11 cellular contexts compared by ENCODE assay signal in the genomic region with DNA sequence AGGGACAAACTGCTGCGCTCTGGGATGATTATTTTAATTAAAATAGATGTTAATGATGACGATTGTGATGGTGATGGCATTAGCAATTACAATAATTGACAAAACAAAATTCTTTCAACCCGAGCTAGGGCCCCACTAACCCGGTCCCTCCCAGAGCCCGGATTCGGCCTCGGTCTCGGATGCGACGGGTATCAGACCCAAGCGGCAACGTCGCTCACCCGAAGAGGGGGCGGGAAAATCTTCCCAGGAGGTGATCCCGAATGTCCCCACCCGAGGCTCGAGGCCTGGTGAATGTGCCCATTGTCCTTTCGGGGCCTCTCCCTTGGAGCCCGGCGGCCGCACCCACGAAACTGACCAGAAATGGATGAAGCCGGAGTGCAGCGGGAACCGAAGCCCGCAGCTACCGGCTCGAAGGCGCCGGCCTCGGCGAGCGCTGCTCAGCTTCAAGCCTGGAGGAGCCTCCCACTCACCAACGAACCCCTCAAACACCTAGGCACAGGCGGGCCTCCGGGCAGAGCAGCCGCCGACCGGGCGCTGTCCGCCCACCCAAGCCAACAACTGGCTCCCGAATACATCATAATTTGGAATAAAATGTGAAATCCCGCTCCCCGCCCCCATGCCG. TPM values are rescaled to one million over a fixed set of nuclear protein-coding genes. Genes with fewer than 3 reads are reported as not detected.
DNase-seq lines count a peak whose midpoint lies in the region; ATAC-seq and TF ChIP-seq lines count a peak whose summit lies in the region.
"Had no signal": no experiment of that assay in that cellular context is flagged by ENCODE, and none has a peak within 500 bp of the region (broad histone marks: within the 10 kb centered on the region; RNA-seq: fewer than 3 reads in every experiment).

No MANE protein-coding gene starts in this region.

- peaks cover 32 to 43% (median 40%) of the 10 kb centered on the region in 3 donors for H3K4me1 Mint-ChIP-seq in naive B cell

- peak overlapping the region; percentile 70 for H3K4me3 ChIP-seq in coronary artery

- ATAC-seq in naive B cell (ENCODE audit: low read depth in 2 of 2) = peak; percentile 35 to 43
- no peak for ATAC-seq in HG02973 (IDR thresholded peaks at IDR 0.05; ENCODE audit: unreplicated experiment)
- ATAC-seq in GM18519 (IDR thresholded peaks at IDR 0.05; ENCODE audit: low FRiP score, unreplicated experiment) = no peak
- ATAC-seq: Panc1 had no signal

- H3K9me3 Mint-ChIP-seq in naive B cell = peaks cover 0 to 7% (median 0%) of the 10 kb centered on the region in 7 donors

- H3K4me3 Mint-ChIP-seq in naive B cell = peak overlapping the region in 7 of 8 donors; percentile 30 to 91 (median 82)

- peak overlapping the region in 1 of 6 donors; percentile 64 for H3K27ac Mint-ChIP-seq in naive B cell

- peaks cover 3 to 9% of the 10 kb centered on the region in 2 donors for H3K36me3 Mint-ChIP-seq in naive B cell

- peak overlapping the region in 1 of 2 donors; percentile 77 for H3K27ac ChIP-seq in coronary artery

- DNase-seq in stimulated activated CD4-positive, alpha-beta T cell treated with anti-CD3 and anti-CD28 coated beads, Interleukin-1b, Interleukin-23, amount 100 ng/mL, for 48 hours = peak; percentile 12
- DNase-seq in stimulated activated CD4-positive, alpha-beta T cell treated with anti-CD3 and anti-CD28 coated beads, Interleukin-4, amount 100 ng/mL, for 4 hours = no peak
- DNase-seq in coronary artery (ENCODE audit: low spot score) (no peak), naive B cell (peak; percentile 15), hypothalamus (lab: John Stamatoyannopoulos, UW) (no peak), DMS153 (lab: John Stamatoyannopoulos, UW) (no peak)
- DNase-seq: DND-41, hippocampal formation had no signal

- peaks cover 68 to 94% (median 92%) of the 10 kb centered on the region in 3 donors for H3K27me3 Mint-ChIP-seq in naive B cell

- TF ChIP-seq CTCF in coronary artery (IDR thresholded peaks at IDR 0.05) = no peak

RNA-seq across cellular contexts. Expression of a gene that starts 1.2 kb away (rescaled TPM):
- 1 to 10 TPM in 1 of 6 donors, under 1 TPM in 2, not detected in 3; 0.08 to 1.0 (median 0.36) TPM for polyA plus RNA-seq in naive B cell (ENCODE audit: low read depth in 6 of 6)

RNA-seq across cellular contexts. Expression of a gene that starts 41.0 kb away (rescaled TPM):
- polyA plus RNA-seq in naive B cell (ENCODE audit: low read depth in 6 of 6) = 1 to 10 TPM in 3 of 6 donors, under 1 TPM in 2, not detected in 1; 0.72 to 9.2 (median 2.6) TPM

Comparison
In these comparisons a context has a peak if more than half of its experiments do, and no peak if none do; other contexts are left out.
1. DNase-seq: peak in stimulated activated CD4-positive, alpha-beta T cell treated with anti-CD3 and anti-CD28 coated beads, Interleukin-1b, Interleukin-23, amount 100 ng/mL, for 48 hours (single experiment) and naive B cell (single experiment); none in stimulated activated CD4-positive, alpha-beta T cell treated with anti-CD3 and anti-CD28 coated beads, Interleukin-4, amount 100 ng/mL, for 4 hours (0 of 2), coronary artery (single experiment), hypothalamus (0 of 51) and DMS153 (single experiment).
2. ATAC-seq: peak in naive B cell (2 of 2); none in HG02973 (single experiment) and GM18519 (single experiment).